ENCODE assay signal across 1 cellular context in the genomic region with DNA sequence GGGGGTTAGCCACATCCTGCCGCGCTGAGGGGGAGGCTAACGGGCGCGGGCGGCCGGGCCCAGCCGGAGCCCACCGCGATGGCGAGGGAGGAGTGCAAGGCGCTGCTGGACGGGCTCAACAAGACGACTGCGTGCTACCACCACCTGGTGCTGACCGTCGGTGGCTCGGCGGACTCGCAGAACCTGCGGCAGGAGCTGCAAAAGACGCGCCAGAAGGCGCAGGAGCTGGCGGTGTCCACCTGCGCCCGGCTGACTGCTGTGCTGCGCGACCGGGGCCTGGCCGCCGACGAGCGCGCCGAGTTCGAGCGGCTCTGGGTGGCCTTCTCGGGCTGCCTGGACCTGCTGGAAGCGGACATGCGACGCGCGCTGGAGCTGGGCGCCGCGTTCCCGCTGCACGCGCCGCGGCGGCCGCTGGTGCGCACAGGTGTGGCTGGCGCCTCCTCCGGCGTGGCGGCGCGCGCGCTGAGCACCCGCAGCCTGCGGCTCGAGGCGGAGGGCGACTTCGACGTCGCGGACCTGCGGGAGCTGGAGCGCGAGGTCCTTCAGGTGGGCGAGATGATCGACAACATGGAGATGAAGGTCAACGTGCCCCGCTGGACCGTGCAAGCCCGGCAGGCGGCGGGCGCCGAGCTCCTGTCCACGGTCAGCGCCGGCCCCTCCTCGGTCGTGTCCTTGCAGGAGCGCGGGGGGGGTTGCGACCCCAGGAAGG.
TF ChIP-seq lines count a peak whose summit lies in the region.

No MANE protein-coding gene starts in this region.

TF ChIP-seq in A549, 52 proteins besides CTCF, POLR2A, EP300 and RAD21:
- TF ChIP-seq, protein P1, sequence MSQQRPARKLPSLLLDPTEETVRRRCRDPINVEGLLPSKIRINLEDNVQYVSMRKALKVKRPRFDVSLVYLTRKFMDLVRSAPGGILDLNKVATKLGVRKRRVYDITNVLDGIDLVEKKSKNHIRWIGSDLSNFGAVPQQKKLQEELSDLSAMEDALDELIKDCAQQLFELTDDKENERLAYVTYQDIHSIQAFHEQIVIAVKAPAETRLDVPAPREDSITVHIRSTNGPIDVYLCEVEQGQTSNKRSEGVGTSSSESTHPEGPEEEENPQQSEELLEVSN (IDR thresholded peaks at IDR 0.05; ENCODE audit: borderline replicate concordance, low read depth) = peak; percentile 76
- TF ChIP-seq RARB (CRISPR knock-in tag; IDR thresholded peaks at IDR 0.05) (no peak), EHF (CRISPR knock-in tag; IDR thresholded peaks at IDR 0.05) (no peak), ZFP36 (IDR thresholded peaks at IDR 0.05; ENCODE audit: borderline replicate concordance, partially characterized antibody) (no peak), NR3C1 (IDR thresholded peaks at IDR 0.05) (no peak), SREBF2 (IDR thresholded peaks at IDR 0.05) (no peak)
- TF ChIP-seq, protein P2, sequence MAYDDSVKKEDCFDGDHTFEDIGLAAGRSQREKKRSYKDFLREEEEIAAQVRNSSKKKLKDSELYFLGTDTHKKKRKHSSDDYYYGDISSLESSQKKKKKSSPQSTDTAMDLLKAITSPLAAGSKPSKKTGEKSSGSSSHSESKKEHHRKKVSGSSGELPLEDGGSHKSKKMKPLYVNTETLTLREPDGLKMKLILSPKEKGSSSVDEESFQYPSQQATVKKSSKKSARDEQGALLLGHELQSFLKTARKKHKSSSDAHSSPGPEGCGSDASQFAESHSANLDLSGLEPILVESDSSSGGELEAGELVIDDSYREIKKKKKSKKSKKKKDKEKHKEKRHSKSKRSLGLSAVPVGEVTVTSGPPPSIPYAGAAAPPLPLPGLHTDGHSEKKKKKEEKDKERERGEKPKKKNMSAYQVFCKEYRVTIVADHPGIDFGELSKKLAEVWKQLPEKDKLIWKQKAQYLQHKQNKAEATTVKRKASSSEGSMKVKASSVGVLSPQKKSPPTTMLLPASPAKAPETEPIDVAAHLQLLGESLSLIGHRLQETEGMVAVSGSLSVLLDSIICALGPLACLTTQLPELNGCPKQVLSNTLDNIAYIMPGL (CRISPR knock-in tag; IDR thresholded peaks at IDR 0.05; ENCODE audit: borderline replicate concordance) = no peak
- TF ChIP-seq, protein P3, sequence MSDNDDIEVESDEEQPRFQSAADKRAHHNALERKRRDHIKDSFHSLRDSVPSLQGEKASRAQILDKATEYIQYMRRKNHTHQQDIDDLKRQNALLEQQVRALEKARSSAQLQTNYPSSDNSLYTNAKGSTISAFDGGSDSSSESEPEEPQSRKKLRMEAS (IDR thresholded peaks at IDR 0.05) = peak; percentile 62; the same call in 1 of the 2 replicates
